17 cellular contexts compared by ENCODE assay signal in the genomic region with DNA sequence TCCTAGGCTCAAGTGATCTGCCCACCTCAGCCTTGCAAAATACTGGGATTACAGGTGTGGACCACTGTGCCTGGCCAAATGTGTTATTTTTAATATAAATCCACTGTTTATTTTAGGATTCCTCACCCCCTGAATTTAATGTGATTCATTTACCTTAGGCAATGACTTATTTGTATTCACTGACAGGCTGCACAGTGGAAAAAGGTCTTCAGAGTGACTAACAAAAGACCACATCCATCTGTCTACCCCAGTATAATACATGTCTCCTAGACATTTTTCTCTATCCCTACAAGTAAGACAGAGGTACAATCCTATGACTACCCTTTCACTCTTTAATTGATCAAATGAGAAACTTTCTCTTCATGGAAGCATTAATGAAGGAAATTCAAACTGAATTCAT.
DNase-seq lines count a peak whose midpoint lies in the region; ATAC-seq, FAIRE-seq and TF ChIP-seq lines count a peak whose summit lies in the region.
"Had no signal": no experiment of that assay in that cellular context is flagged by ENCODE, and none has a peak within 500 bp of the region (broad histone marks: within the 10 kb centered on the region; RNA-seq: fewer than 3 reads in every experiment).

No MANE protein-coding gene starts in this region.

- H4K20me1 ChIP-seq in IMR-90 (ENCODE audit: insufficient read depth, low read length) (no peaks in the 10 kb centered on the region), astrocyte (ENCODE audit: insufficient read depth, low read length) (no peaks in the 10 kb centered on the region)

- H3K14ac ChIP-seq in IMR-90 (replicated peaks; ENCODE audit: low read depth, low read length) = no peak overlapping the region

- ATAC-seq in IMR-90 (ENCODE audit: low read depth) (no peak), GM19035 (IDR thresholded peaks at IDR 0.05; ENCODE audit: unreplicated experiment) (no peak)
- ATAC-seq: HCT116 had no signal

- H3K27me3 Mint-ChIP-seq in astrocyte (ENCODE audit: low read depth, unreplicated experiment) (no peaks in the 10 kb centered on the region), endothelial cell (ENCODE audit: unreplicated experiment) (peaks cover 1% of the 10 kb centered on the region)
- H3K27me3 Mint-ChIP-seq: B cell; CD4-positive, alpha-beta T cell; IgD-negative memory B cell had no signal

- no peak overlapping the region for H2AFZ ChIP-seq in IMR-90 (replicated peaks; ENCODE audit: low read length, poor library complexity)
- H2AFZ ChIP-seq in astrocyte (ENCODE audit: low read depth, low read length) = no peak overlapping the region

- H3K9me3 ChIP-seq in IMR-90 (ENCODE audit: control insufficient read depth, insufficient read depth, low read length) (no peaks in the 10 kb centered on the region), astrocyte (ENCODE audit: insufficient read depth, low read depth, low read length) (no peaks in the 10 kb centered on the region), ovary (no peaks in the 10 kb centered on the region)

- 0 out of 2 replicates have a peak overlapping the region, but pooled peaks have one; percentile 25 for H3K4ac ChIP-seq in IMR-90 (ENCODE audit: low read depth, low read length)

- no peak overlapping the region for H3K4me2 ChIP-seq in IMR-90 (ENCODE audit: low read depth, low read length)
- H3K4me2 ChIP-seq in astrocyte (ENCODE audit: low read length) = no peak overlapping the region

- H3K79me2 ChIP-seq in astrocyte (ENCODE audit: insufficient read depth, low read length) = no peaks in the 10 kb centered on the region

- H3K56ac ChIP-seq in IMR-90 (ENCODE audit: extremely low read depth, insufficient read depth, low read length) = no peak overlapping the region

- no peak for TF ChIP-seq EP300 in ovary (IDR thresholded peaks at IDR 0.05)

- dilution Hi-C loops in IMR-90 (cut with HindIII; ENCODE audit: low sequenced_read_pairs, unreplicated experiment) = no loop called here

- H2BK120ac ChIP-seq in IMR-90 (ENCODE audit: low read depth, low read length) = no peak overlapping the region

- H3K4me1 ChIP-seq in IMR-90 (ENCODE audit: control insufficient read depth, insufficient read depth, low read length) = peaks cover 15% of the 10 kb centered on the region
- peaks cover 46% of the 10 kb centered on the region for H3K4me1 ChIP-seq in astrocyte (ENCODE audit: insufficient read depth, low read length)
- H3K4me1 ChIP-seq in ovary (ENCODE audit: insufficient read depth) = peaks cover 3% of the 10 kb centered on the region

- TF ChIP-seq POLR2A in IMR-90 (IDR thresholded peaks at IDR 0.05; ENCODE audit: low read depth, low read length) (no peak), ovary (IDR thresholded peaks at IDR 0.05) (no peak)

- no peak for FAIRE-seq in astrocyte (lab: Jason Lieb, UNC)

- CTCF ChIA-PET in IMR-90 (lab: Yijun Ruan, JAX) = no interaction called here

- H3K79me1 ChIP-seq in IMR-90 (ENCODE audit: low read depth in 1 of 2, low read length in 2 of 2) = no peaks in the 10 kb centered on the region

- H4K91ac ChIP-seq in IMR-90 (ENCODE audit: insufficient read depth, low read depth, low read length) = no peak overlapping the region

- TF ChIP-seq CTCF in IMR-90 (conservative IDR thresholded peaks at IDR 0.05; ENCODE audit: low read depth, low read length) (no peak), astrocyte (IDR thresholded peaks at IDR 0.05; ENCODE audit: insufficient read depth, low read depth, low read length) (no peak), fibroblast of mammary gland (conservative IDR thresholded peaks at IDR 0.05; ENCODE audit: control insufficient read depth, insufficient read depth, low read depth, low read length) (no peak), endothelial cell (IDR thresholded peaks at IDR 0.05; ENCODE audit: unreplicated experiment) (no peak), ovary (IDR thresholded peaks at IDR 0.05) (no peak)

- H3K4me1 Mint-ChIP-seq in astrocyte (ENCODE audit: low read depth, unreplicated experiment) (peaks cover 40% of the 10 kb centered on the region), endothelial cell (ENCODE audit: unreplicated experiment) (peaks cover 20% of the 10 kb centered on the region)

- no peak overlapping the region for H3K4me3 ChIP-seq in IMR-90 (ENCODE audit: insufficient read depth, low read depth, low read length)
- H3K4me3 ChIP-seq in astrocyte (ENCODE audit: insufficient read depth, low read depth, low read length) = no peak overlapping the region
- H3K4me3 ChIP-seq in fibroblast of mammary gland (ENCODE audit: control insufficient read depth, low read depth, low read length) = no peak overlapping the region
- H3K4me3 ChIP-seq in ovary = no peak overlapping the region

- H3K23ac ChIP-seq in IMR-90 (ENCODE audit: low read depth, low read length) = no peak overlapping the region

- H2BK20ac ChIP-seq in IMR-90 (ENCODE audit: low read depth, low read length) = no peak overlapping the region

- H3K9me3 Mint-ChIP-seq in astrocyte (ENCODE audit: unreplicated experiment) (peaks cover 2% of the 10 kb centered on the region), endothelial cell (ENCODE audit: unreplicated experiment) (no peaks in the 10 kb centered on the region)
- H3K9me3 Mint-ChIP-seq: CD4-positive, alpha-beta T cell; IgD-negative memory B cell had no signal

- no peak overlapping the region for H2AK5ac ChIP-seq in IMR-90 (ENCODE audit: low read depth, low read length)

- no peaks in the 10 kb centered on the region for H3K27me3 ChIP-seq in IMR-90 (ENCODE audit: control insufficient read depth, insufficient read depth, low read length)
- H3K27me3 ChIP-seq in astrocyte (ENCODE audit: insufficient read depth, low read length) = no peaks in the 10 kb centered on the region
- H3K27me3 ChIP-seq in ovary = no peaks in the 10 kb centered on the region

- in situ Hi-C loops in IMR-90 (cut with MboI; ENCODE audit: low sequenced_read_pairs) = no loop called here

- H3K27ac ChIP-seq in IMR-90 (ENCODE audit: insufficient read depth, low read length) (no peak overlapping the region), astrocyte (ENCODE audit: low read depth, low read length) (peak overlapping the region; percentile 84), ovary (no peak overlapping the region)
- H3K27ac ChIP-seq: HL-60 had no signal

- intact Hi-C loops in IMR-90 (cut with micrococcal nuclease) = no loop called here
- intact Hi-C loops in ovary (cut with DNase I) = loop anchor here in 1 of 4 donors (2.0 kb wide), 1 partner anchor 14 kb away; no protein-coding TSS in a partner anchor

- no peaks in the 10 kb centered on the region for H3K36me3 ChIP-seq in IMR-90 (ENCODE audit: control insufficient read depth, insufficient read depth, low read length)
- H3K36me3 ChIP-seq in astrocyte (ENCODE audit: insufficient read depth, low read length) = no peaks in the 10 kb centered on the region
- H3K36me3 ChIP-seq in ovary = no peaks in the 10 kb centered on the region

- TF ChIP-seq RAD21 in IMR-90 (IDR thresholded peaks at IDR 0.05; ENCODE audit: low read length) = no peak

- no peak overlapping the region for H4K5ac ChIP-seq in IMR-90 (ENCODE audit: low read depth, low read length)

- POLR2A ChIA-PET in IMR-90 (lab: Charles Lee; ENCODE audit: unreplicated experiment) = no interaction called here

- H3K9ac ChIP-seq in IMR-90 (ENCODE audit: low read depth, low read length) (no peak overlapping the region), astrocyte (ENCODE audit: low read length) (no peak overlapping the region)

- H2BK5ac ChIP-seq in IMR-90 (ENCODE audit: low read depth, low read length, poor library complexity, severe bottlenecking) = no peak overlapping the region

- DNase-seq in EL (peak; percentile 7), IMR-90 (peak; percentile 10), astrocyte (ENCODE audit: low read depth) (peak; percentile 65), fibroblast of mammary gland (ENCODE audit: low read depth) (peak; percentile 35), cerebellum (ENCODE audit: low spot score) (no peak), endothelial cell (ENCODE audit: low spot score) (no peak), ovary (no peak)
- DNase-seq: C1 segment of cervical spinal cord; Calu3; CD4-positive, alpha-beta T cell; DMS79; GF-D8 had no signal

- H3K36me3 Mint-ChIP-seq in astrocyte (ENCODE audit: low read depth, unreplicated experiment) (no peaks in the 10 kb centered on the region), endothelial cell (ENCODE audit: low read depth, unreplicated experiment) (no peaks in the 10 kb centered on the region)
- H3K36me3 Mint-ChIP-seq: IgD-negative memory B cell had no signal

- H4K8ac ChIP-seq in IMR-90 (ENCODE audit: low read depth in 2 of 2, low read length in 2 of 2) = no peak overlapping the region

- H3K9me1 ChIP-seq in IMR-90 (ENCODE audit: insufficient read depth, low read length) = peaks cover 9% of the 10 kb centered on the region

- H2AK9ac ChIP-seq in IMR-90 (replicated peaks; ENCODE audit: low read depth, low read length, poor library complexity) = no peak overlapping the region

- no peak overlapping the region for H2BK15ac ChIP-seq in IMR-90 (ENCODE audit: low read depth, low read length)

- no TSS peak for BruUV-seq in IMR-90 (replicated peaks; lab: Mats Ljungman, UMichigan)

- H3K4me3 Mint-ChIP-seq in astrocyte (ENCODE audit: unreplicated experiment) = no peak overlapping the region
- H3K4me3 Mint-ChIP-seq in endothelial cell (ENCODE audit: unreplicated experiment) = no peak overlapping the region
- H3K4me3 Mint-ChIP-seq: B cell; CD4-positive, alpha-beta T cell; IgD-negative memory B cell had no signal

- no peak overlapping the region for H3K18ac ChIP-seq in IMR-90 (ENCODE audit: low read depth, low read length)

- peak overlapping the region; percentile 73 for H3K27ac Mint-ChIP-seq in astrocyte (ENCODE audit: unreplicated experiment)
- H3K27ac Mint-ChIP-seq in endothelial cell (ENCODE audit: unreplicated experiment) = no peak overlapping the region
- H3K27ac Mint-ChIP-seq: B cell; CD4-positive, alpha-beta T cell; IgD-negative memory B cell had no signal

TF ChIP-seq in IMR-90, 13 proteins besides CTCF, POLR2A, EP300 and RAD21:
- TF ChIP-seq MXI1 (IDR thresholded peaks at IDR 0.05; ENCODE audit: borderline replicate concordance, low read depth, low read length) = no peak

Comparison
In these comparisons a context has a peak if more than half of its experiments do, and no peak if none do; other contexts are left out.
1. DNase-seq: peak in EL (single experiment), IMR-90 (single experiment), astrocyte (single experiment) and fibroblast of mammary gland (single experiment); none in cerebellum (single experiment), endothelial cell (single experiment) and ovary (0 of 5).